ENCODE assay signal across 21 cellular contexts in the genomic region with DNA sequence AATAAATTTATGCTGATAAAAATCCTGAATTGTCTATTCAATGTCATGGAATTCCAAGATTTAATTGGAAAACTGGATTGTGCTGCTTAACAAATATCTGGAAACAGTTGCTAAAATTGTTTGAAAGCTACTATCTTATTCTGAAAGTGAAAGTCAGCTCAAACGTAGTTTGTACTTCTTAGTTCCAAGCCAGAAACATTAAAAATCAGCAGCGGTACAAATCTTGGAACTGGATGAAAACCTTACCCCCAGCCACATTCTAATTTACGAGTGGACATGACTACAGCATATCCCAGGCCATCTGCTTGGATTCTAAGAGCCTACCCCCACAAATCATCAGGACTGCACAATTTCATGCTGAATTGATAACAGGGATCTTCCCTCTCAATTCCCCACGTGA.
DNase-seq lines count a peak whose midpoint lies in the region; ATAC-seq, FAIRE-seq and TF ChIP-seq lines count a peak whose summit lies in the region.
"Had no signal": no experiment of that assay in that cellular context is flagged by ENCODE, and none has a peak within 500 bp of the region (broad histone marks: within the 10 kb centered on the region; RNA-seq: fewer than 3 reads in every experiment).

No MANE protein-coding gene starts in this region.

- CTCF ChIA-PET in HepG2 (lab: Yijun Ruan, JAX; ENCODE audit: low intra/inter-chr PET ratio, low total read pairs): no interaction called here

- H3K4me3 ChIP-seq in liver (ENCODE audit: low read depth in 1 of 3, low read length in 3 of 3) (peak overlapping the region; percentile 19 to 67 (median 44)), HepG2 (replicated peaks in 1 of 3; ENCODE audit: insufficient read depth in 1 of 3, low read depth in 2 of 3, low read length in 3 of 3) (no peak overlapping the region), fibroblast of lung (replicated peaks in 1 of 4; ENCODE audit: control extremely low read depth in 1 of 4, insufficient read depth in 1 of 4, low read depth in 3 of 4, low read length in 4 of 4) (peak overlapping the region; percentile 36 to 49 (median 39)), neural progenitor cell (no peak overlapping the region)
- H3K4me3 ChIP-seq: cardiac muscle cell, K562, PC-9 had no signal

- H2AFZ ChIP-seq in HepG2 (ENCODE audit: low read length): no peak overlapping the region
- peak overlapping the region; percentile 93 for H2AFZ ChIP-seq in fibroblast of lung (ENCODE audit: low read length)
- H2AFZ ChIP-seq in neural progenitor cell (replicated peaks): no peak overlapping the region
- H2AFZ ChIP-seq: PC-9 had no signal

- H3K4me1 ChIP-seq in liver (ENCODE audit: control insufficient read depth in 4 of 4, insufficient read depth in 4 of 4, low read length in 3 of 4): peaks cover 0 to 6% (median 2%) of the 10 kb centered on the region in 4 donors
- H3K4me1 ChIP-seq in HepG2 (ENCODE audit: insufficient read depth, low read length): no peaks in the 10 kb centered on the region
- H3K4me1 ChIP-seq in fibroblast of lung (ENCODE audit: control insufficient read depth, extremely low read depth, insufficient read depth, low read length): peaks cover 2% of the 10 kb centered on the region
- no peaks in the 10 kb centered on the region for H3K4me1 ChIP-seq in neural progenitor cell

- no peak overlapping the region for H3K4me3 Mint-ChIP-seq in neural progenitor cell
- no peak overlapping the region for H3K4me3 Mint-ChIP-seq in stimulated activated naive B cell treated with anti-CD40 and anti-IgM and Interleukin-4, amounts not matched to agents 10 μg/mL and 1 μg/mL and 100 μg/mL, for 72 hours
- H3K4me3 Mint-ChIP-seq: activated naive CD8-positive, alpha-beta T cell treated with anti-CD3 and anti-CD28 coated beads for 36 hours had no signal

- in situ Hi-C loops in HepG2 (cut with HindIII; ENCODE audit: extremely low pct_ligation_motif_present, low pct_unique_long_range_greater_than_20kb): no loop called here

- no peak for TF ChIP-seq EP300 in HepG2 (IDR thresholded peaks at IDR 0.05; ENCODE audit: low read depth in 2 of 2, low read length in 2 of 2)
- no peak for TF ChIP-seq EP300 in HepG2 (CRISPR knock-in tag; IDR thresholded peaks at IDR 0.05; ENCODE audit: borderline replicate concordance)

- intact Hi-C loops in HepG2 (cut with micrococcal nuclease; ENCODE audit: unreplicated experiment): no loop called here

- H4K20me1 ChIP-seq in HepG2 (ENCODE audit: insufficient read depth, low read length) (no peaks in the 10 kb centered on the region), fibroblast of lung (ENCODE audit: control insufficient read depth, extremely low read depth, insufficient read depth, low read length) (no peaks in the 10 kb centered on the region), neural progenitor cell (ENCODE audit: low read depth) (no peaks in the 10 kb centered on the region)

- POLR2A ChIA-PET in HepG2 (lab: Yijun Ruan, JAX): no interaction called here

- TF ChIP-seq RAD21 in liver (IDR thresholded peaks at IDR 0.05) (no peak), HepG2 (CRISPR knock-in tag; IDR thresholded peaks at IDR 0.05) (no peak)

- H3K27me3 Mint-ChIP-seq in neural progenitor cell (ENCODE audit: insufficient read depth, low read depth): peaks cover 3% of the 10 kb centered on the region
- no peaks in the 10 kb centered on the region for H3K27me3 Mint-ChIP-seq in stimulated activated naive B cell treated with anti-CD40 and anti-IgM and Interleukin-4, amounts not matched to agents 10 μg/mL and 1 μg/mL and 100 μg/mL, for 72 hours
- H3K27me3 Mint-ChIP-seq: activated naive CD8-positive, alpha-beta T cell treated with anti-CD3 and anti-CD28 coated beads for 36 hours had no signal

- peaks cover 2% of the 10 kb centered on the region for H3K36me3 Mint-ChIP-seq in neural progenitor cell
- H3K36me3 Mint-ChIP-seq in stimulated activated naive B cell treated with anti-CD40 and anti-IgM and Interleukin-4, amounts not matched to agents 10 μg/mL and 1 μg/mL and 100 μg/mL, for 72 hours: no peaks in the 10 kb centered on the region
- H3K36me3 Mint-ChIP-seq: activated naive CD8-positive, alpha-beta T cell treated with anti-CD3 and anti-CD28 coated beads for 36 hours had no signal

- peaks cover 10% of the 10 kb centered on the region for H3K9me3 Mint-ChIP-seq in neural progenitor cell
- peaks cover 3 to 4% of the 10 kb centered on the region in 2 donors for H3K9me3 Mint-ChIP-seq in stimulated activated naive B cell treated with anti-CD40 and anti-IgM and Interleukin-4, amounts not matched to agents 10 μg/mL and 1 μg/mL and 100 μg/mL, for 72 hours
- H3K9me3 Mint-ChIP-seq: activated naive CD8-positive, alpha-beta T cell treated with anti-CD3 and anti-CD28 coated beads for 36 hours had no signal

- no peak for FAIRE-seq in HepG2 (lab: Jason Lieb, UNC)
- FAIRE-seq: GM12891, K562, urothelium cell line had no signal

- H3F3A ChIP-seq in neural progenitor cell (ENCODE audit: low read depth): no peaks in the 10 kb centered on the region

- H3K27me3 ChIP-seq in liver (ENCODE audit: control insufficient read depth in 4 of 4, insufficient read depth in 4 of 4, low read length in 3 of 4) (no peaks in the 10 kb centered on the region), HepG2 (ENCODE audit: control insufficient read depth in 1 of 2, insufficient read depth in 2 of 2, low read length in 2 of 2) (peaks cover 2 to 3% of the 10 kb centered on the region in 2 experiments; a peak in 1 of 5 replicates), fibroblast of lung (ENCODE audit: control insufficient read depth, insufficient read depth, low read length) (no peaks in the 10 kb centered on the region), neural progenitor cell (no peaks in the 10 kb centered on the region)
- H3K27me3 ChIP-seq: cardiac muscle cell had no signal

- H3K27ac Mint-ChIP-seq in neural progenitor cell: peak overlapping the region; percentile 57
- no peak overlapping the region for H3K27ac Mint-ChIP-seq in stimulated activated naive B cell treated with anti-CD40 and anti-IgM and Interleukin-4, amounts not matched to agents 10 μg/mL and 1 μg/mL and 100 μg/mL, for 72 hours
- H3K27ac Mint-ChIP-seq: activated naive CD8-positive, alpha-beta T cell treated with anti-CD3 and anti-CD28 coated beads for 36 hours had no signal

- H3K9ac ChIP-seq in liver (ENCODE audit: low read depth in 1 of 2, low read length in 2 of 2) (peak overlapping the region; percentile 57 to 80), HepG2 (ENCODE audit: insufficient read depth, low read depth, low read length) (no peak overlapping the region), fibroblast of lung (ENCODE audit: insufficient read depth, low read length) (peak overlapping the region; percentile 38), neural progenitor cell (no peak overlapping the region)

- H3K27ac ChIP-seq in liver (ENCODE audit: low read depth in 1 of 2, low read length in 2 of 2) (peak overlapping the region; percentile 36 to 73), HepG2 (ENCODE audit: extremely low read length, insufficient read depth, low read length) (no peak overlapping the region), fibroblast of lung (ENCODE audit: insufficient read depth, low read length) (peak overlapping the region; percentile 25), neural progenitor cell (no peak overlapping the region)
- H3K27ac ChIP-seq: cardiac muscle cell, PC-9 had no signal

- DNase-seq in HepG2 (ENCODE audit: low spot score) (no peak), fibroblast of lung (ENCODE audit: low read depth in 2 of 2) (peak in 1 of 2 donors; percentile 32), neural progenitor cell (ENCODE audit: low spot score) (no peak), iPS-NIHi7 (ENCODE audit: extremely low spot score) (no peak)
- DNase-seq in stimulated activated naive B cell treated with anti-CD40 and anti-IgM and Interleukin-4, amounts not matched to agents 10 μg/mL and 1 μg/mL and 100 μg/mL, for 72 hours: no peak
- DNase-seq: ACHN; activated CD4-positive, alpha-beta T cell treated with anti-CD3 and anti-CD28 coated beads, Interleukin-2, amount 50 U/mL, for 1 hour; activated naive CD8-positive, alpha-beta T cell treated with anti-CD3 and anti-CD28 coated beads for 36 hours; activated T-cell treated with anti-CD3 and anti-CD28 coated beads, Interleukin-2, amount 50 U/mL, for 1 hour; COR-L47; effector CD8-positive, alpha-beta T cell; NCI-H2107; PC-9; stimulated activated CD4-positive, alpha-beta T cell treated with anti-CD3 and anti-CD28 coated beads, Interleukin-4, amount 100 ng/mL, for 24 hours had no signal

- no peak for TF ChIP-seq POLR2A in HepG2 (IDR thresholded peaks at IDR 0.05; ENCODE audit: insufficient read depth in 1 of 2, low read depth in 2 of 2, low read length in 2 of 2)

- 14% methylated on average over 4 of the region's 4 CpGs for WGBS in liver
- 0% methylated on average over 4 of the region's 4 CpGs for WGBS in HepG2 (ENCODE audit: low lambda C conversion rate)

- H3K79me2 ChIP-seq in HepG2 (ENCODE audit: insufficient read depth, low read length) (no peaks in the 10 kb centered on the region), fibroblast of lung (ENCODE audit: control insufficient read depth, insufficient read depth, low read length) (no peaks in the 10 kb centered on the region), neural progenitor cell (ENCODE audit: low read depth) (no peaks in the 10 kb centered on the region)

- no peaks in the 10 kb centered on the region for H3K4me1 Mint-ChIP-seq in neural progenitor cell
- no peaks in the 10 kb centered on the region for H3K4me1 Mint-ChIP-seq in stimulated activated naive B cell treated with anti-CD40 and anti-IgM and Interleukin-4, amounts not matched to agents 10 μg/mL and 1 μg/mL and 100 μg/mL, for 72 hours
- H3K4me1 Mint-ChIP-seq: activated naive CD8-positive, alpha-beta T cell treated with anti-CD3 and anti-CD28 coated beads for 36 hours had no signal

- no peak for ATAC-seq in HepG2
- no peak for ATAC-seq in HG03097 (IDR thresholded peaks at IDR 0.05; ENCODE audit: low FRiP score, unreplicated experiment)
- no peak for ATAC-seq in GM21360 (IDR thresholded peaks at IDR 0.05; ENCODE audit: unreplicated experiment)
- no peak for ATAC-seq in stimulated activated naive B cell treated with anti-CD40 and anti-IgM and Interleukin-4, amounts not matched to agents 10 μg/mL and 1 μg/mL and 100 μg/mL, for 72 hours (replicated peaks)
- ATAC-seq: K562 had no signal

- H3K4me2 ChIP-seq in HepG2 (ENCODE audit: low read depth, low read length) (no peak overlapping the region), fibroblast of lung (ENCODE audit: extremely low read depth, insufficient read depth, low read length) (peak overlapping the region; percentile 79), neural progenitor cell (no peak overlapping the region)
- H3K4me2 ChIP-seq: PC-9 had no signal

- no TSS peak for BruUV-seq in HepG2 (replicated peaks; lab: Mats Ljungman, UMichigan)

- H3K36me3 ChIP-seq in liver (ENCODE audit: control insufficient read depth in 4 of 4, insufficient read depth in 3 of 4, low read depth in 1 of 4, low read length in 3 of 4) (no peaks in the 10 kb centered on the region), HepG2 (replicated peaks in 1 of 2; ENCODE audit: control insufficient read depth in 1 of 2, insufficient read depth in 2 of 2, low read length in 2 of 2) (no peaks in the 10 kb centered on the region), fibroblast of lung (ENCODE audit: control insufficient read depth, insufficient read depth, low read length) (no peaks in the 10 kb centered on the region), neural progenitor cell (no peaks in the 10 kb centered on the region)
- H3K36me3 ChIP-seq: cardiac muscle cell had no signal

- TF ChIP-seq CTCF in liver (IDR thresholded peaks at IDR 0.05; ENCODE audit: low read depth, low read length, missing input control) (no peak), HepG2 (CRISPR knock-in tag; IDR thresholded peaks at IDR 0.05) (no peak), fibroblast of lung (conservative IDR thresholded peaks at IDR 0.05 in 1 of 2, IDR thresholded peaks at IDR 0.05 in 1 of 2; ENCODE audit: low read depth in 1 of 2, low read length in 2 of 2) (no peak), neural progenitor cell (IDR thresholded peaks at IDR 0.05) (no peak)

- no peaks in the 10 kb centered on the region for H3K9me3 ChIP-seq in liver (ENCODE audit: control insufficient read depth in 4 of 4, low read length in 3 of 4)
- H3K9me3 ChIP-seq in HepG2 (ENCODE audit: low read length): no peaks in the 10 kb centered on the region
- H3K9me3 ChIP-seq in fibroblast of lung (ENCODE audit: control insufficient read depth, insufficient read depth, low read depth, low read length): no peaks in the 10 kb centered on the region
- no peaks in the 10 kb centered on the region for H3K9me3 ChIP-seq in neural progenitor cell (ENCODE audit: low read depth)

Comparison
In these comparisons a context has a peak if more than half of its experiments do, and no peak if none do; other contexts are left out.
1. H3K27ac ChIP-seq: peak in liver (2 of 2) and fibroblast of lung (single experiment); none in HepG2 (single experiment) and neural progenitor cell (single experiment).
2. H3K4me3 ChIP-seq: peak in liver (3 of 3) and fibroblast of lung (4 of 4); none in HepG2 (0 of 3) and neural progenitor cell (single experiment).
3. H3K9ac ChIP-seq: peak in liver (2 of 2) and fibroblast of lung (single experiment); none in HepG2 (single experiment) and neural progenitor cell (single experiment).